ENCODE assay signal across 2 cellular contexts in genomic region chr4:122844391-122844790, GRCh38.
A peak's percentile ranks its signal among the peaks of the same experiment; 100 is the strongest.
TF ChIP-seq lines count a peak whose summit lies in the region.

No MANE protein-coding gene starts in this region.

TF ChIP-seq in HEK293, 187 proteins besides CTCF, POLR2A, EP300 and RAD21:
- TF ChIP-seq ZNF366 (tag by site-specific recombination; conservative IDR thresholded peaks at IDR 0.05) = peak; percentile 83

TF ChIP-seq in K562, 482 proteins besides CTCF, POLR2A, EP300 and RAD21:
- TF ChIP-seq ZNF512 (tag; IDR thresholded peaks at IDR 0.05) = peak; percentile 71
TF ChIP-seq in K562: peak in this region for 1; not testable (repeated sequence) for 481.
